In the genomic region with DNA sequence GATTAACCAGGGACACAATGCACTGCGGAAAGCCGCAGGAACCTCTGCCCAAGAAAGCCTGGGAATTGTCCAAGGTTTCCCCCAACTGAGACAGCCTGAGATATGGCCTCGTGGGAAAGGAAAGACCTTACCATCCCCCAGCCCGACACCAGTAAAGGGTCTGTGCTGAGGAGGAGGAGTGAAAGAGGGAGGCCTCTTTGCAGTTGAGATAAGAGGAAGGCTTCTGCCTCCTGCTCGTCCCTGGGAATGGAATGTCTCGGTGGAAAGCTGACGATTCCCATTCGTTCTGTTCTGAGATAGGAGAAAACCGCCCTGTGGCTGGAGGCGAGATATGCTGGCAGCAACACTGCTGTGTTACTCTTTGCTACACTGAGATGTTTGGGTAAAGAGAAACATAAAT, we compare ENCODE assay signal across 9 cellular contexts. TPM values are rescaled to one million over a fixed set of nuclear protein-coding genes. Genes with fewer than 3 reads are reported as not detected.
DNase-seq lines count a peak whose midpoint lies in the region; ATAC-seq, FAIRE-seq and TF ChIP-seq lines count a peak whose summit lies in the region.
"Not testable (repeated sequence)": the region's sequence is repeated elsewhere in the genome, so short reads cannot be mapped to it uniquely, and the experiment has no call there.
"Had no signal": no experiment of that assay in that cellular context is flagged by ENCODE, and none has a peak within 500 bp of the region (broad histone marks: within the 10 kb centered on the region; RNA-seq: fewer than 3 reads in every experiment).

No MANE protein-coding gene starts in this region.

- not testable (repeated sequence) for H2AK5ac ChIP-seq in IMR-90 (ENCODE audit: low read depth, low read length)

- CTCF ChIA-PET in IMR-90 (lab: Yijun Ruan, JAX), result interaction anchor here (0.5 kb wide), 1 partner anchor 177 kb away, joined by 4 read pairs; no protein-coding TSS in a partner anchor
- CTCF ChIA-PET in K562 (lab: Yijun Ruan, JAX; ENCODE audit: low intra/inter-chr PET ratio), result not testable (repeated sequence)

- not testable (repeated sequence) for H3K4ac ChIP-seq in IMR-90 (ENCODE audit: low read depth, low read length)

- not testable (repeated sequence) for H3K9ac ChIP-seq in IMR-90 (ENCODE audit: low read depth, low read length); endodermal cell (ENCODE audit: extremely low read depth, low read length, poor library complexity, severe bottlenecking)
- peak overlapping the region; percentile 48 to 81; a peak in 3 of 4 replicates for H3K9ac ChIP-seq in K562 (ENCODE audit: insufficient read depth in 1 of 2, low read depth in 2 of 2, low read length in 2 of 2)

- H3K27me3 ChIP-seq in IMR-90 (ENCODE audit: control insufficient read depth, insufficient read depth, low read length) (peaks cover 39% of the 10 kb centered on the region), heart left ventricle (peaks cover 0 to 28% (median 0%) of the 10 kb centered on the region in 9 donors)
- not testable (repeated sequence) for H3K27me3 ChIP-seq in K562 (ENCODE audit: control insufficient read depth in 2 of 2, insufficient read depth in 2 of 2, low read length in 2 of 2); endodermal cell (ENCODE audit: control insufficient read depth, insufficient read depth, low read length, poor library complexity, severe bottlenecking); ovary

- not testable (repeated sequence) for TF ChIP-seq CTCF in IMR-90 (conservative IDR thresholded peaks at IDR 0.05; ENCODE audit: low read depth, low read length); K562 (IDR thresholded peaks at IDR 0.05 in 2 of 3, conservative IDR thresholded peaks at IDR 0.05 in 1 of 3; ENCODE audit: insufficient read depth in 2 of 3, low read depth in 1 of 3, low read length in 3 of 3); heart left ventricle (IDR thresholded peaks at IDR 0.05); ovary (IDR thresholded peaks at IDR 0.05)
- TF ChIP-seq CTCF in endodermal cell (conservative IDR thresholded peaks at IDR 0.05), result peak; percentile 25

- H3K79me2 ChIP-seq in K562 (ENCODE audit: control insufficient read depth, insufficient read depth, low read length), result not testable (repeated sequence)

- not testable (repeated sequence) for H2BK20ac ChIP-seq in IMR-90 (ENCODE audit: low read depth, low read length)

- H3K4me2 ChIP-seq in IMR-90 (ENCODE audit: low read depth, low read length) (peak overlapping the region; percentile 68), K562 (ENCODE audit: insufficient read depth, low read length) (peak overlapping the region; percentile 68)

- not testable (repeated sequence) for H3K79me1 ChIP-seq in IMR-90 (ENCODE audit: low read depth in 1 of 2, low read length in 2 of 2)

- FAIRE-seq in K562 (lab: Jason Lieb, UNC), result peak; percentile 94

- not testable (repeated sequence) for H3K9me3 ChIP-seq in IMR-90 (ENCODE audit: control insufficient read depth, insufficient read depth, low read length); K562 (replicated peaks; ENCODE audit: control insufficient read depth, insufficient read depth, low read depth, low read length); heart left ventricle; ovary
- H3K9me3 ChIP-seq in endodermal cell (ENCODE audit: control insufficient read depth, low read length), result peaks cover 11% of the 10 kb centered on the region
- H3K9me3 ChIP-seq in mesodermal cell (ENCODE audit: control insufficient read depth, low read length), result peaks cover 10% of the 10 kb centered on the region

- not testable (repeated sequence) for H3K9me1 ChIP-seq in IMR-90 (ENCODE audit: insufficient read depth, low read length); K562 (ENCODE audit: control insufficient read depth, insufficient read depth, low read length)

- not testable (repeated sequence) for H3K14ac ChIP-seq in IMR-90 (replicated peaks; ENCODE audit: low read depth, low read length)

- H3K23ac ChIP-seq in IMR-90 (ENCODE audit: low read depth, low read length), result not testable (repeated sequence)

- H3K56ac ChIP-seq in IMR-90 (ENCODE audit: extremely low read depth, insufficient read depth, low read length), result not testable (repeated sequence)

- peak overlapping the region; percentile 37 for H3K4me3 Mint-ChIP-seq in endodermal cell

- dilution Hi-C loops in IMR-90 (cut with HindIII; ENCODE audit: low sequenced_read_pairs, unreplicated experiment), result not testable (repeated sequence)

- H2BK120ac ChIP-seq in IMR-90 (ENCODE audit: low read depth, low read length), result not testable (repeated sequence)

- peaks cover 17% of the 10 kb centered on the region for H3K27me3 Mint-ChIP-seq in endodermal cell (ENCODE audit: insufficient read depth)

- not testable (repeated sequence) for ATAC-seq in IMR-90 (ENCODE audit: low read depth); K562; heart left ventricle

- not testable (repeated sequence) for H3K18ac ChIP-seq in IMR-90 (ENCODE audit: low read depth, low read length)

- in situ Hi-C loops in IMR-90 (cut with MboI; ENCODE audit: low sequenced_read_pairs); K562 (cut with MboI): not testable (repeated sequence)

- intact Hi-C loops in IMR-90 (cut with micrococcal nuclease); K562 (cut with micrococcal nuclease); heart left ventricle (cut with DNase I); ovary (cut with DNase I): not testable (repeated sequence)

- not testable (repeated sequence) for H2AK9ac ChIP-seq in IMR-90 (replicated peaks; ENCODE audit: low read depth, low read length, poor library complexity)

- peaks cover 13% of the 10 kb centered on the region for H3K4me1 Mint-ChIP-seq in endodermal cell

- not testable (repeated sequence) for H3K36me3 ChIP-seq in IMR-90 (ENCODE audit: control insufficient read depth, insufficient read depth, low read length); K562 (ENCODE audit: control insufficient read depth, insufficient read depth, low read length); endodermal cell (ENCODE audit: control insufficient read depth, insufficient read depth, low read length); heart left ventricle; mesodermal cell (ENCODE audit: control insufficient read depth, insufficient read depth, low read length); ovary

- DNase-seq in IMR-90, result peak; percentile 33
- peak in 1 of 4 experiments; percentile 70 for DNase-seq in K562 (ENCODE audit: extremely low read depth in 1 of 4, low spot score in 3 of 4)
- peak; percentile 84 for DNase-seq in endodermal cell
- not testable (repeated sequence) for DNase-seq in heart left ventricle
- DNase-seq in iPS-NIHi7 (ENCODE audit: extremely low spot score), result peak; percentile 18
- peak in 3 of 5 donors; percentile 46 to 57 (median 49) for DNase-seq in ovary

- not testable (repeated sequence) for H2BK5ac ChIP-seq in IMR-90 (ENCODE audit: low read depth, low read length, poor library complexity, severe bottlenecking)

- not testable (repeated sequence) for H3K4me3 ChIP-seq in IMR-90 (ENCODE audit: insufficient read depth, low read depth, low read length); mesodermal cell (ENCODE audit: extremely low read depth, insufficient read depth, low read length, poor library complexity, severe bottlenecking); ovary
- peak overlapping the region; percentile 11; the same call in 1 of the 2 replicates for H3K4me3 ChIP-seq in K562
- H3K4me3 ChIP-seq in endodermal cell (ENCODE audit: low read length), result peak overlapping the region; percentile 5
- peak overlapping the region in 8 of 12 donors; percentile 6 to 36 (median 23) for H3K4me3 ChIP-seq in heart left ventricle

- not testable (repeated sequence) for H2AFZ ChIP-seq in IMR-90 (replicated peaks; ENCODE audit: low read length, poor library complexity)
- peak overlapping the region; percentile 89 for H2AFZ ChIP-seq in K562 (ENCODE audit: low read depth, low read length)

- peaks cover 17% of the 10 kb centered on the region for H3K9me3 Mint-ChIP-seq in endodermal cell

- not testable (repeated sequence) for BruUV-seq in IMR-90 (replicated peaks; lab: Mats Ljungman, UMichigan); K562 (replicated peaks; lab: Mats Ljungman, UMichigan)

- WGBS in IMR-90 (ENCODE audit: extremely low coverage in 2 of 2, insufficient read length in 1 of 2), 2 experiments, result 5% methylated on average over 4 of the region's 10 CpGs; no CpG with 5 or more reads in 1 of the 2 experiments
- WGBS in K562 (ENCODE audit: insufficient coverage, low coverage, missing lambda C conversion rate), result 1% methylated on average over 10 of the region's 10 CpGs
- 28 to 39% methylated on average over 7 to 10 of the region's 10 CpGs for WGBS in endodermal cell (ENCODE audit: insufficient coverage in 1 of 2, insufficient read length in 1 of 2), 2 experiments
- WGBS in heart left ventricle, 4 donors, result 4 to 9% (median 7%) methylated on average over 10 of the region's 10 CpGs
- WGBS in mesodermal cell (ENCODE audit: insufficient coverage in 2 of 2), 2 experiments, result 25 to 31% methylated on average over 9 of the region's 10 CpGs
- 0 to 3% (median 3%) methylated on average over 10 of the region's 10 CpGs for WGBS in ovary, 3 donors

- H4K91ac ChIP-seq in IMR-90 (ENCODE audit: insufficient read depth, low read depth, low read length), result not testable (repeated sequence)

- H4K8ac ChIP-seq in IMR-90 (ENCODE audit: low read depth in 2 of 2, low read length in 2 of 2), result not testable (repeated sequence)

- not testable (repeated sequence) for H3K27ac ChIP-seq in IMR-90 (ENCODE audit: insufficient read depth, low read length); endodermal cell (ENCODE audit: low read depth, low read length); heart left ventricle
- H3K27ac ChIP-seq in K562 (ENCODE audit: extremely low read depth, low read depth, low read length) (peak overlapping the region; percentile 74; the same call in 2 of the 3 replicates), mesodermal cell (ENCODE audit: low read depth, low read length, severe bottlenecking) (peak overlapping the region; percentile 68), ovary (peak overlapping the region in 1 of 2 donors; percentile 19)

- H3K36me3 Mint-ChIP-seq in endodermal cell (ENCODE audit: low read depth), result not testable (repeated sequence)

- TF ChIP-seq RAD21 in IMR-90 (IDR thresholded peaks at IDR 0.05; ENCODE audit: low read length), result not testable (repeated sequence)
- peak in 1 of 2 experiments; percentile 10; a peak in 1 of 4 replicates for TF ChIP-seq RAD21 in K562 (CRISPR knock-in tag; conservative IDR thresholded peaks at IDR 0.05 in 1 of 2, IDR thresholded peaks at IDR 0.05 in 1 of 2)

- POLR2A ChIA-PET in IMR-90 (lab: Charles Lee; ENCODE audit: unreplicated experiment); K562 (lab: Yijun Ruan, JAX): not testable (repeated sequence)

- H4K20me1 ChIP-seq in IMR-90 (ENCODE audit: insufficient read depth, low read length); K562 (replicated peaks; ENCODE audit: control insufficient read depth, insufficient read depth, low read length): not testable (repeated sequence)

- H2BK15ac ChIP-seq in IMR-90 (ENCODE audit: low read depth, low read length), result not testable (repeated sequence)

- not testable (repeated sequence) for H4K5ac ChIP-seq in IMR-90 (ENCODE audit: low read depth, low read length)

- not testable (repeated sequence) for TF ChIP-seq POLR2A in IMR-90 (IDR thresholded peaks at IDR 0.05; ENCODE audit: low read depth, low read length); K562 (conservative IDR thresholded peaks at IDR 0.05); heart left ventricle (IDR thresholded peaks at IDR 0.05); ovary (IDR thresholded peaks at IDR 0.05)

- not testable (repeated sequence) for H3K4me1 ChIP-seq in IMR-90 (ENCODE audit: control insufficient read depth, insufficient read depth, low read length); endodermal cell (ENCODE audit: control insufficient read depth, insufficient read depth, low read length); heart left ventricle; mesodermal cell (ENCODE audit: control insufficient read depth, insufficient read depth, low read length, poor library complexity, severe bottlenecking); ovary (ENCODE audit: insufficient read depth)
- H3K4me1 ChIP-seq in K562 (replicated peaks in 1 of 2; ENCODE audit: control insufficient read depth in 2 of 2, insufficient read depth in 2 of 2, low read length in 2 of 2), result peaks cover 11 to 12% of the 10 kb centered on the region in 2 experiments

- TF ChIP-seq EP300 in K562 (IDR thresholded peaks at IDR 0.05; ENCODE audit: low read length); ovary (IDR thresholded peaks at IDR 0.05): not testable (repeated sequence)

- peak overlapping the region; percentile 96 for H3K27ac Mint-ChIP-seq in endodermal cell

RNA-seq across cellular contexts. Expression of gene NELFA, which starts 12.8 kb away (rescaled TPM):
- total RNA-seq in IMR-90 (2012; rRNA removed) (4.3 and 5.8 TPM in 2 replicates), K562 (2014; rRNA removed) (29.1 and 33.3 TPM in 2 replicates), K562 (2014; rRNA removed; fragmentation: Illumina TruSeq; extraction: Trizol) (10.6 and 12.0 TPM in 2 replicates), K562 (2015; rRNA removed; fragmentation: Illumina TruSeq; extraction: Trizol) (16.4 and 18.9 TPM in 2 replicates), K562 (2021) (59.6 and 63.0 TPM in 2 replicates), endodermal cell (10 to 100 TPM; 54.8 to 60.1 TPM), heart left ventricle (10 to 100 TPM in 5 of 9 donors, 1 to 10 TPM in 4; 8.1 to 14.9 (median 10.3) TPM), ovary (10 to 100 TPM; 22.7 to 42.8 (median 32.6) TPM)
- polyA plus RNA-seq in IMR-90 (2012; rRNA removed) (21.9 and 23.4 TPM in 2 replicates), K562 (2011; rRNA removed) (12.9 and 28.3 TPM in 2 replicates), K562 (2014; fragmentation: Illumina TruSeq; extraction: Trizol) (14.8 and 32.1 TPM in 2 replicates), K562 (2014; fragmentation: Nextera tagmentation; extraction: Ambion mirVana) (1 to 10 TPM in 1 of 2 experiments, under 1 TPM in 1; 0.76 to 1.4 TPM), K562 (2014; rRNA removed) (33.6 and 36.5 TPM in 2 replicates), heart left ventricle (10 to 100 TPM; 10.4 to 12.8 TPM), ovary (10 to 100 TPM; 12.5 to 30.8 TPM)
- 15.8 and 24.7 TPM in 2 replicates for polyA plus RNA-seq in IMR-90 (2012; cell fraction: cytosol; rRNA removed)
- polyA plus RNA-seq in IMR-90 (2012; cell fraction: nucleus; rRNA removed; ENCODE audit: low replicate concordance), result 32.1 and 61.2 TPM in 2 replicates
- 38.8 and 78.3 TPM in 2 replicates for total RNA-seq in K562 (2011; cell fraction: chromatin; rRNA removed; ENCODE audit: low replicate concordance)
- 62.0 and 74.4 TPM in 2 replicates for total RNA-seq in K562 (2011; cell fraction: nucleolus; rRNA removed)
- total RNA-seq in K562 (2011; cell fraction: nucleoplasm; rRNA removed), result 44.5 and 47.7 TPM in 2 replicates
- polyA plus RNA-seq in K562 (2011; cell fraction: cytosol; rRNA removed), result 19.0 and 31.9 TPM in 2 replicates
- 59.7 and 83.0 TPM in 2 replicates for polyA plus RNA-seq in K562 (2011; cell fraction: nucleus; rRNA removed)
- 44.5 and 46.5 TPM in 2 replicates for polyA plus RNA-seq in K562 (2012)
- 7.8 and 9.9 TPM in 2 replicates for polyA minus RNA-seq in K562 (2011; rRNA and poly(A)+ RNA removed)
- polyA minus RNA-seq in K562 (2011; cell fraction: cytosol; rRNA and poly(A)+ RNA removed), result 26.9 and 38.7 TPM in 2 replicates
- 48.3 and 117 TPM in 2 replicates for polyA minus RNA-seq in K562 (2011; cell fraction: nucleus; rRNA and poly(A)+ RNA removed)
- 43.8 TPM for polyA plus RNA-seq in endodermal cell (2013, experiment 1 of 2)
- polyA plus RNA-seq in endodermal cell (2013, experiment 2 of 2), result 43.0 TPM
- 34.7 TPM for polyA plus RNA-seq in mesodermal cell (2013, experiment 1 of 2)
- 30.7 TPM for polyA plus RNA-seq in mesodermal cell (2013, experiment 2 of 2)

RNA-seq across cellular contexts. Expression of gene NAT8L, which starts 37.5 kb away (rescaled TPM):
- total RNA-seq in IMR-90 (2012; rRNA removed), result not detected in 2 replicates
- 0.04 and 0.05 TPM in 2 replicates for polyA plus RNA-seq in IMR-90 (2012; rRNA removed)
- polyA plus RNA-seq in IMR-90 (2012; cell fraction: cytosol; rRNA removed), result 0.05 TPM in 2 replicates
- 0.08 and 0.14 TPM in 2 replicates for polyA plus RNA-seq in IMR-90 (2012; cell fraction: nucleus; rRNA removed; ENCODE audit: low replicate concordance)
- 10.2 and 23.1 TPM in 2 replicates for total RNA-seq in K562 (2011; cell fraction: chromatin; rRNA removed; ENCODE audit: low replicate concordance)
- 12.9 and 15.8 TPM in 2 replicates for total RNA-seq in K562 (2011; cell fraction: nucleolus; rRNA removed)
- total RNA-seq in K562 (2011; cell fraction: nucleoplasm; rRNA removed), result 10.6 and 15.3 TPM in 2 replicates
- 3.8 and 5.3 TPM in 2 replicates for total RNA-seq in K562 (2014; rRNA removed)
- total RNA-seq in K562 (2014; rRNA removed; fragmentation: Illumina TruSeq; extraction: Trizol), result 0.62 and 0.67 TPM in 2 replicates
- 1.5 and 1.7 TPM in 2 replicates for total RNA-seq in K562 (2015; rRNA removed; fragmentation: Illumina TruSeq; extraction: Trizol)
- 9.5 and 11.0 TPM in 2 replicates for total RNA-seq in K562 (2021)
- polyA plus RNA-seq in K562 (2011; rRNA removed), result 3.9 and 4.9 TPM in 2 replicates
- polyA plus RNA-seq in K562 (2011; cell fraction: cytosol; rRNA removed), result 7.9 and 9.1 TPM in 2 replicates
- 19.1 and 19.2 TPM in 2 replicates for polyA plus RNA-seq in K562 (2011; cell fraction: nucleus; rRNA removed)
- polyA plus RNA-seq in K562 (2012), result 4.7 and 7.3 TPM in 2 replicates
- polyA plus RNA-seq in K562 (2014; fragmentation: Illumina TruSeq; extraction: Trizol), result 1.5 and 3.1 TPM in 2 replicates
- under 1 TPM; 0.06 to 0.07 TPM for polyA plus RNA-seq in K562 (2014; fragmentation: Nextera tagmentation; extraction: Ambion mirVana)
- 2.9 and 3.7 TPM in 2 replicates for polyA plus RNA-seq in K562 (2014; rRNA removed)
- 39.8 and 58.5 TPM in 2 replicates for polyA minus RNA-seq in K562 (2011; rRNA and poly(A)+ RNA removed)
- 7.1 and 7.3 TPM in 2 replicates for polyA minus RNA-seq in K562 (2011; cell fraction: cytosol; rRNA and poly(A)+ RNA removed)
- polyA minus RNA-seq in K562 (2011; cell fraction: nucleus; rRNA and poly(A)+ RNA removed), result 4.3 TPM in 2 replicates
- total RNA-seq in endodermal cell, result 1 to 10 TPM; 5.0 to 6.4 TPM
- polyA plus RNA-seq in endodermal cell (2013, experiment 1 of 2), result 13.4 TPM
- polyA plus RNA-seq in endodermal cell (2013, experiment 2 of 2), result 11.1 TPM
- total RNA-seq in heart left ventricle, result 1 to 10 TPM in 1 of 9 donors, under 1 TPM in 8; 0.19 to 3.1 (median 0.33) TPM
- polyA plus RNA-seq in heart left ventricle, result under 1 TPM; 0.27 to 0.30 TPM
- polyA plus RNA-seq in mesodermal cell (2013, experiment 1 of 2), result 0.52 TPM
- 0.51 TPM for polyA plus RNA-seq in mesodermal cell (2013, experiment 2 of 2)
- total RNA-seq in ovary, result 1 to 10 TPM in 4 of 7 donors, under 1 TPM in 3; 0.24 to 4.1 (median 1.3) TPM
- polyA plus RNA-seq in ovary, result 1 to 10 TPM in 1 of 2 donors, under 1 TPM in 1; 0.80 to 1.7 TPM
- total RNA-seq: CD4-positive, alpha-beta memory T cell had no signal
- polyA plus RNA-seq: CD4-positive, alpha-beta memory T cell; IgD-negative memory B cell had no signal
